ENCODE assay signal across 14 cellular contexts in the genomic region with DNA sequence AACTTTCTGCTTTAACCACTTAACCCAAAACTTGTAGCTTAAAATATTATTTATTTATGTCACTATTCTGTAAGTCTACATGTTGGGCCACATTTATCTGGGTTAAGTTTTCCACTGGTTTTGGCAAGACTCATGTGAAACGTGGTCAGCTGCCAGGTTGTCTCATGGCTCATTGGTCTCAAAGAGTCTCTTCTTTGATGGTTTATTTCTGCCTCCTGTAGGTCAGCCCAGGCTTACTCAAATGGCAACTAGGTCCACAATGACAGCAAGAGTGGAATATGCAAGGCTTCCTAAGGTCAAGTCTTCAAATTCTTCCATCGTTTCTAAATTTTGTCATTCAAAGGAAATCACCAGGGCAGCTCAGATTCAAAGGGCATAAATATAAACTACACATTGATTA.
"Had no signal": no experiment of that assay in that cellular context is flagged by ENCODE, and none has a peak within 500 bp of the region (broad histone marks: within the 10 kb centered on the region; RNA-seq: fewer than 3 reads in every experiment).

No MANE protein-coding gene starts in this region.

- H3K27ac Mint-ChIP-seq: activated naive CD8-positive, alpha-beta T cell treated with anti-CD3 and anti-CD28 coated beads, Interleukin-2, amount 10 ng/mL, durations not matched to agents 7 days and 5 days; stimulated activated naive CD8-positive, alpha-beta T cell treated with anti-CD3 and anti-CD28 coated beads, Interleukin-15, Interleukin-2, amounts not matched to agents 100 ng/mL and 50 ng/mL, for 24 hours; type B pancreatic cell had no signal

- H3K27me3 Mint-ChIP-seq: activated naive CD8-positive, alpha-beta T cell treated with anti-CD3 and anti-CD28 coated beads, Interleukin-2, amount 10 ng/mL, durations not matched to agents 7 days and 5 days; stimulated activated naive CD8-positive, alpha-beta T cell treated with anti-CD3 and anti-CD28 coated beads, Interleukin-15, Interleukin-2, amounts not matched to agents 100 ng/mL and 50 ng/mL, for 24 hours; type B pancreatic cell had no signal

- H3K9me3 ChIP-seq: right lobe of liver, suprapubic skin had no signal

- H3K27ac ChIP-seq: cardiac muscle cell, psoas muscle, right lobe of liver, spleen, suprapubic skin had no signal

- H3K36me3 Mint-ChIP-seq: activated naive CD8-positive, alpha-beta T cell treated with anti-CD3 and anti-CD28 coated beads, Interleukin-2, amount 10 ng/mL, durations not matched to agents 7 days and 5 days; type B pancreatic cell had no signal

- DNase-seq: activated CD4-positive, alpha-beta T cell treated with anti-CD3 and anti-CD28 coated beads, Interleukin-2, amount 50 U/mL, for 1 hour; activated CD8-positive, alpha-beta memory T cell treated with anti-CD3 and anti-CD28 coated beads for 24 hours; activated naive CD4-positive, alpha-beta T cell; activated naive CD8-positive, alpha-beta T cell treated with anti-CD3 and anti-CD28 coated beads, Interleukin-2, amount 10 ng/mL, durations not matched to agents 7 days and 5 days; hippocampal formation; psoas muscle; right lobe of liver; spleen had no signal

- H3K9me3 Mint-ChIP-seq: neural crest cell, type B pancreatic cell had no signal

- H3K4me3 Mint-ChIP-seq: activated naive CD8-positive, alpha-beta T cell treated with anti-CD3 and anti-CD28 coated beads, Interleukin-2, amount 10 ng/mL, durations not matched to agents 7 days and 5 days; neural crest cell; stimulated activated naive CD8-positive, alpha-beta T cell treated with anti-CD3 and anti-CD28 coated beads, Interleukin-15, Interleukin-2, amounts not matched to agents 100 ng/mL and 50 ng/mL, for 24 hours; type B pancreatic cell had no signal

- H3K4me3 ChIP-seq: cardiac muscle cell, psoas muscle, right lobe of liver, spleen, suprapubic skin had no signal

- H3K4me1 Mint-ChIP-seq: activated naive CD8-positive, alpha-beta T cell treated with anti-CD3 and anti-CD28 coated beads, Interleukin-2, amount 10 ng/mL, durations not matched to agents 7 days and 5 days; neural crest cell had no signal

- H3K27me3 ChIP-seq: cardiac muscle cell, right lobe of liver, spleen, suprapubic skin had no signal

- H3K36me3 ChIP-seq: cardiac muscle cell, right lobe of liver, spleen, suprapubic skin had no signal

- H3K4me1 ChIP-seq: psoas muscle, right lobe of liver, spleen had no signal

- ATAC-seq: activated CD4-positive, CD25-positive, alpha-beta regulatory T cell treated with anti-CD3 and anti-CD28 coated beads, Interleukin-2, amount 50 U/mL, for 24 hours; psoas muscle; right lobe of liver had no signal
